Comparison of ENCODE assay signal across 8 cellular contexts in genomic region chr19:3036795-3037544, GRCh38. TPM values are rescaled to one million over a fixed set of nuclear protein-coding genes. Genes with fewer than 3 reads are reported as not detected.
DNase-seq lines count a peak whose midpoint lies in the region; ATAC-seq and TF ChIP-seq lines count a peak whose summit lies in the region.
"Not testable (repeated sequence)": the region's sequence is repeated elsewhere in the genome, so short reads cannot be mapped to it uniquely, and the experiment has no call there.

No MANE protein-coding gene starts in this region.

- not testable (repeated sequence) for H2BK5ac ChIP-seq in trophoblast cell (ENCODE audit: low read depth, low read length, poor library complexity)

- 61 to 68% methylated on average over 16 of the region's 16 CpGs for WGBS in esophagus, 2 donors
- WGBS in right lobe of liver (ENCODE audit: insufficient coverage, low coverage, low lambda C conversion rate, missing lambda C conversion rate) = 78% methylated on average over 9 of the region's 16 CpGs
- WGBS in trophoblast cell (ENCODE audit: extremely low coverage, insufficient coverage, insufficient read length) = no CpG with 5 or more reads among the region's 16 CpGs
- WGBS in upper lobe of left lung, 2 donors = 57 to 67% methylated on average over 15 to 16 of the region's 16 CpGs

- not testable (repeated sequence) for H3K9me3 ChIP-seq in T-helper 17 cell (ENCODE audit: control insufficient read depth, low read length, poor library complexity, severe bottlenecking); ascending aorta; esophagus (ENCODE audit: control insufficient read depth in 2 of 2, insufficient read depth in 1 of 2, low read depth in 1 of 2, low read length in 1 of 2); right lobe of liver; trophoblast cell (ENCODE audit: insufficient read depth, low read depth, low read length); upper lobe of left lung

- H3K36me3 ChIP-seq in ascending aorta; esophagus (ENCODE audit: control insufficient read depth in 2 of 2, insufficient read depth in 2 of 2, low read length in 1 of 2); right lobe of liver; trophoblast cell (ENCODE audit: control insufficient read depth in 1 of 2, insufficient read depth in 2 of 2, low read length in 2 of 2); upper lobe of left lung: not testable (repeated sequence)

- peak; percentile 64 for DNase-seq in DMS 273 (lab: John Stamatoyannopoulos, UW; ENCODE audit: unreplicated experiment)
- DNase-seq in LoVo (ENCODE audit: low spot score) = peak; percentile 50
- not testable (repeated sequence) for DNase-seq in T-helper 17 cell; ascending aorta (ENCODE audit: low spot score in 2 of 2); right lobe of liver; trophoblast cell; upper lobe of left lung

- H3K4me3 Mint-ChIP-seq in T-helper 17 cell = peak overlapping the region; percentile 95

- not testable (repeated sequence) for H3K79me2 ChIP-seq in trophoblast cell (ENCODE audit: control insufficient read depth, insufficient read depth, low read length, poor library complexity)

- H4K12ac ChIP-seq in trophoblast cell (ENCODE audit: low read depth, low read length) = not testable (repeated sequence)

- not testable (repeated sequence) for H3K36me3 Mint-ChIP-seq in T-helper 17 cell (ENCODE audit: low read depth)

- not testable (repeated sequence) for H3K4me1 ChIP-seq in ascending aorta; esophagus (ENCODE audit: control insufficient read depth in 2 of 2, insufficient read depth in 2 of 2, low read length in 1 of 2)
- H3K4me1 ChIP-seq in right lobe of liver (peaks cover 0 to 26% (median 8%) of the 10 kb centered on the region in 4 donors), trophoblast cell (ENCODE audit: control insufficient read depth in 1 of 2, insufficient read depth in 2 of 2, low read length in 2 of 2) (peaks cover 15 to 19% of the 10 kb centered on the region in 2 experiments), upper lobe of left lung (peaks cover 17 to 27% (median 20%) of the 10 kb centered on the region in 4 donors)

- H4K91ac ChIP-seq in trophoblast cell (ENCODE audit: low read depth, low read length) = not testable (repeated sequence)

- H4K8ac ChIP-seq in trophoblast cell (ENCODE audit: low read depth, low read length) = not testable (repeated sequence)

- H3K79me1 ChIP-seq in trophoblast cell (ENCODE audit: low read length) = peaks cover 12% of the 10 kb centered on the region

- H3K27ac ChIP-seq in ascending aorta = peak overlapping the region; percentile 88 to 94
- H3K27ac ChIP-seq in esophagus (ENCODE audit: low read depth in 2 of 2, low read length in 1 of 2) = peak overlapping the region; percentile 94 to 99
- peak overlapping the region; percentile 62 to 89 (median 73) for H3K27ac ChIP-seq in right lobe of liver
- not testable (repeated sequence) for H3K27ac ChIP-seq in trophoblast cell (ENCODE audit: low read depth, low read length)
- peak overlapping the region; percentile 79 to 94 (median 92) for H3K27ac ChIP-seq in upper lobe of left lung

- H3K27me3 Mint-ChIP-seq in T-helper 17 cell = not testable (repeated sequence)

- H2BK120ac ChIP-seq in trophoblast cell (ENCODE audit: insufficient read depth, low read length, poor library complexity) = not testable (repeated sequence)

- H3K9ac ChIP-seq in trophoblast cell (ENCODE audit: low read length) = not testable (repeated sequence)

- peak overlapping the region; percentile 97 for H3K27ac Mint-ChIP-seq in T-helper 17 cell

- TF ChIP-seq POLR2A in right lobe of liver (IDR thresholded peaks at IDR 0.05); upper lobe of left lung (IDR thresholded peaks at IDR 0.05): not testable (repeated sequence)

- TF ChIP-seq CTCF in ascending aorta (IDR thresholded peaks at IDR 0.05) = peak in 1 of 3 experiments; percentile 25
- not testable (repeated sequence) for TF ChIP-seq CTCF in right lobe of liver (IDR thresholded peaks at IDR 0.05); upper lobe of left lung (IDR thresholded peaks at IDR 0.05)

- H3K27me3 ChIP-seq in ascending aorta; esophagus (ENCODE audit: control insufficient read depth in 1 of 2, insufficient read depth in 2 of 2, low read length in 2 of 2); right lobe of liver; trophoblast cell (ENCODE audit: insufficient read depth, low read length); upper lobe of left lung: not testable (repeated sequence)

- intact Hi-C loops in ascending aorta (cut with DNase I) (loop anchor here (1.0 to 5.0 kb wide), 4 partner anchors 26 to 725 kb away; partner anchors contain the start of genes APBA3, GNA11, MRPL54 and TLE5), right lobe of liver (cut with DNase I) (loop anchor here in 1 of 2 donors (10.0 kb wide), 1 partner anchor 62 kb away; the partner anchor contains the start of gene TLE6)

- TF ChIP-seq EP300 in upper lobe of left lung (IDR thresholded peaks at IDR 0.05) = not testable (repeated sequence)

- not testable (repeated sequence) for H2AK5ac ChIP-seq in trophoblast cell (ENCODE audit: low read length)

- H3K4me2 ChIP-seq in trophoblast cell (ENCODE audit: low read length) = peak overlapping the region; percentile 62

- not testable (repeated sequence) for H3K14ac ChIP-seq in trophoblast cell (ENCODE audit: low read length)

- ATAC-seq in T-helper 17 cell; right lobe of liver; upper lobe of left lung (ENCODE audit: low FRiP score in 2 of 2): not testable (repeated sequence)

- not testable (repeated sequence) for H3K18ac ChIP-seq in trophoblast cell (ENCODE audit: low read length)

- H3K4me3 ChIP-seq in ascending aorta (peak overlapping the region in 1 of 2 donors; percentile 80), right lobe of liver (peak overlapping the region in 2 of 3 donors; percentile 56 to 64), upper lobe of left lung (peak overlapping the region in 3 of 4 donors; percentile 50 to 64 (median 59))
- not testable (repeated sequence) for H3K4me3 ChIP-seq in esophagus (ENCODE audit: low read depth in 1 of 2, low read length in 2 of 2); trophoblast cell (ENCODE audit: low read depth, low read length)

- H3K4ac ChIP-seq in trophoblast cell (ENCODE audit: low read depth, low read length) = not testable (repeated sequence)

- peaks cover 25% of the 10 kb centered on the region for H3K4me1 Mint-ChIP-seq in T-helper 17 cell

- not testable (repeated sequence) for H2BK12ac ChIP-seq in trophoblast cell (ENCODE audit: low read length)

- H2AFZ ChIP-seq in trophoblast cell (ENCODE audit: insufficient read depth, low read length, poor library complexity) = peak overlapping the region; percentile 46

- H3K23ac ChIP-seq in trophoblast cell (ENCODE audit: low read length) = not testable (repeated sequence)

RNA-seq across cellular contexts. Expression of gene TLE2, which starts 7.9 kb away (rescaled TPM):
- total RNA-seq in T-helper 17 cell (10 to 100 TPM in 1 of 2 donors, 1 to 10 TPM in 1; 9.5 to 13.1 TPM), ascending aorta (86.3 TPM), right lobe of liver (10 to 100 TPM in 2 of 6 experiments, 1 to 10 TPM in 4; 6.1 to 20.6 (median 9.3) TPM), upper lobe of left lung (100 to 1,000 TPM in 1 of 6 donors, 10 to 100 TPM in 5; 35.0 to 115 (median 56.0) TPM)
- 10 to 100 TPM; 10.1 to 16.0 TPM for polyA plus RNA-seq in esophagus
- 1.2 and 1.4 TPM in 2 replicates for polyA plus RNA-seq in trophoblast cell (2013)

RNA-seq across cellular contexts. Expression of gene TLE5, which starts 25.3 kb away (rescaled TPM):
- total RNA-seq in T-helper 17 cell (100 to 1,000 TPM; 869 to 906 TPM), ascending aorta (559 TPM), right lobe of liver (100 to 1,000 TPM; 119 to 198 (median 152) TPM), upper lobe of left lung (100 to 1,000 TPM; 324 to 781 (median 471) TPM)
- 100 to 1,000 TPM; 356 to 578 TPM for polyA plus RNA-seq in esophagus
- polyA plus RNA-seq in trophoblast cell (2013) = 183 and 188 TPM in 2 replicates

RNA-seq across cellular contexts. Expression of gene GNA11, which starts 57.2 kb away (rescaled TPM):
- total RNA-seq in T-helper 17 cell (1 to 10 TPM in 1 of 2 donors, under 1 TPM in 1; 0.85 to 1.6 TPM), ascending aorta (178 TPM), right lobe of liver (10 to 100 TPM; 19.5 to 28.0 (median 22.4) TPM), upper lobe of left lung (100 to 1,000 TPM in 1 of 6 donors, 10 to 100 TPM in 5; 60.0 to 103 (median 75.9) TPM)
- polyA plus RNA-seq in esophagus = 10 to 100 TPM; 18.5 to 20.0 TPM
- polyA plus RNA-seq in trophoblast cell (2013) = 41.4 and 43.4 TPM in 2 replicates

RNA-seq across cellular contexts. Expression of gene TLE6, which starts 59.6 kb away (rescaled TPM):
- under 1 TPM in 1 of 2 donors, not detected in 1; 0.29 TPM for total RNA-seq in T-helper 17 cell
- total RNA-seq in ascending aorta = not detected
- polyA plus RNA-seq in esophagus = 1 to 10 TPM; 1.1 to 2.6 TPM
- total RNA-seq in right lobe of liver = 1 to 10 TPM; 2.3 to 8.9 (median 4.6) TPM
- polyA plus RNA-seq in trophoblast cell (2013) = 0.21 and 0.58 TPM in 2 replicates
- 10 to 100 TPM in 2 of 6 donors, 1 to 10 TPM in 4; 4.1 to 49.2 (median 5.4) TPM for total RNA-seq in upper lobe of left lung

Comparison
In these comparisons a context has a peak if more than half of its experiments do, and no peak if none do; other contexts are left out.
1. RNA of gene GNA11, which starts 57.2 kb away (total RNA-seq): 178 TPM in ascending aorta (single experiment), 60.0 to 103 TPM in upper lobe of left lung and 19.5 to 28.0 TPM in right lobe of liver; 0.85 to 1.6 TPM in T-helper 17 cell; every median in the first group is over 4 times any median in the second.